Comparison of ENCODE assay signal across 1 cellular context in the genomic region with DNA sequence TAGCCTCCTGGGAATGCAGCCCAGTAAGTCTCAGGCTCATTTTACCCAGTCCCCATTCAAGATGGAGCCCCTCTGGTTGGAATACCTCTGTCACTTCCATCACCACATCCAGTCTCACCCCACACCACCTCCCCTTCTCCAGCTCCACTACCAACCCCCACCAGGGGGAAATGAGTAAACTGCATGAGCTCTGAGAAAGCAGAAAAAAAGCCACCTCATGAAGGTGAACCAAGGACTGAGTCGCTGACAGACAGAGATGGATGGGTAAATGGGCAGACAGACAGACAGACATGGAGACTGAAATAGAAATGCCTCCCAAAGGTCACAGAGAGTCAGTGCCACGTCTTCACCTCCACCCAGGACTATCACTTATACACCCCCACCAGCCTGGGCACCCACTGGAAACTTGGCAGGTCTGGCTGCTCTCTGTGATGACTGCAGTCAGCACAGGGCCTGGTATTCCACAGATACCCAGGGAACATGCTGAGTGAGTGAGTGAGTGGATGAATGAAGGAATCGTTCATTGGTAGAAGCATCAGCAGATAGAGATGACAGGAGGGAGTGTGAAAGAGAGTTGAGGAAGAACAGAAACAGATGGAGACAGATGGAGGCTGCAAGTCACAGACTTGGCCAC.
A peak's percentile ranks its signal among the peaks of the same experiment; 100 is the strongest.
TF ChIP-seq lines count a peak whose summit lies in the region.

No MANE protein-coding gene starts in this region.

TF ChIP-seq in SK-N-SH, 30 proteins besides CTCF, POLR2A, EP300 and RAD21 (continued from another document):
- TF ChIP-seq, protein P1, sequence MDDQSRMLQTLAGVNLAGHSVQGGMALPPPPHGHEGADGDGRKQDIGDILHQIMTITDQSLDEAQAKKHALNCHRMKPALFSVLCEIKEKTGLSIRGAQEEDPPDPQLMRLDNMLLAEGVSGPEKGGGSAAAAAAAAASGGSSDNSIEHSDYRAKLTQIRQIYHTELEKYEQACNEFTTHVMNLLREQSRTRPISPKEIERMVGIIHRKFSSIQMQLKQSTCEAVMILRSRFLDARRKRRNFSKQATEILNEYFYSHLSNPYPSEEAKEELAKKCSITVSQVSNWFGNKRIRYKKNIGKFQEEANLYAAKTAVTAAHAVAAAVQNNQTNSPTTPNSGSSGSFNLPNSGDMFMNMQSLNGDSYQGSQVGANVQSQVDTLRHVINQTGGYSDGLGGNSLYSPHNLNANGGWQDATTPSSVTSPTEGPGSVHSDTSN (IDR thresholded peaks at IDR 0.05): peak; percentile 81
- no peak for TF ChIP-seq ELF1 (IDR thresholded peaks at IDR 0.05)
- TF ChIP-seq TCF12 (IDR thresholded peaks at IDR 0.05): peak; percentile 18
